ENCODE assay signal across 8 cellular contexts in genomic region chr16:66551788-66552287, GRCh38. TPM values are rescaled to one million over a fixed set of nuclear protein-coding genes. Genes with fewer than 3 reads are reported as not detected.
A peak's percentile ranks its signal among the peaks of the same experiment; 100 is the strongest.
DNase-seq lines count a peak whose midpoint lies in the region; ATAC-seq, FAIRE-seq and TF ChIP-seq lines count a peak whose summit lies in the region.

No MANE protein-coding gene starts in this region.

- H3K27ac Mint-ChIP-seq in CD4-positive, CD25-positive, alpha-beta regulatory T cell: peak overlapping the region; percentile 92 to 98 (median 97)

- no peaks in the 10 kb centered on the region for H3K27me3 ChIP-seq in CD4-positive, CD25-positive, alpha-beta regulatory T cell (ENCODE audit: control insufficient read depth, insufficient read depth, low read length)
- H3K27me3 ChIP-seq in K562 (ENCODE audit: control insufficient read depth in 2 of 2, insufficient read depth in 2 of 2, low read length in 2 of 2) (no peaks in the 10 kb centered on the region), mononuclear cell (ENCODE audit: insufficient read depth, low read length) (no peaks in the 10 kb centered on the region)

- TF ChIP-seq RAD21 in K562 (CRISPR knock-in tag; conservative IDR thresholded peaks at IDR 0.05 in 1 of 2, IDR thresholded peaks at IDR 0.05 in 1 of 2): no peak

- H3K9me1 ChIP-seq in K562 (ENCODE audit: control insufficient read depth, insufficient read depth, low read length): peaks cover 3% of the 10 kb centered on the region

- no peaks in the 10 kb centered on the region for H3K9me3 ChIP-seq in CD4-positive, CD25-positive, alpha-beta regulatory T cell (ENCODE audit: control insufficient read depth in 2 of 2, low read length in 2 of 2)
- H3K9me3 ChIP-seq in K562 (replicated peaks; ENCODE audit: control insufficient read depth, insufficient read depth, low read depth, low read length): no peaks in the 10 kb centered on the region
- H3K9me3 ChIP-seq in mononuclear cell (ENCODE audit: low read depth, low read length): no peaks in the 10 kb centered on the region

- H3K36me3 ChIP-seq in CD4-positive, CD25-positive, alpha-beta regulatory T cell (ENCODE audit: control insufficient read depth, insufficient read depth, low read length): peaks cover 4% of the 10 kb centered on the region
- peaks cover 14% of the 10 kb centered on the region; the same call in 2 of the 3 replicates for H3K36me3 ChIP-seq in K562 (ENCODE audit: control insufficient read depth, insufficient read depth, low read length)

- BruUV-seq in K562 (replicated peaks; lab: Mats Ljungman, UMichigan): TSS peak; percentile 77

- TF ChIP-seq POLR2A in K562 (conservative IDR thresholded peaks at IDR 0.05) (no peak), GM12891 (IDR thresholded peaks at IDR 0.05; ENCODE audit: low read depth, low read length) (no peak)

- H2AFZ ChIP-seq in K562 (ENCODE audit: low read depth, low read length): peak overlapping the region; percentile 96

- H4K20me1 ChIP-seq in K562 (replicated peaks; ENCODE audit: control insufficient read depth, insufficient read depth, low read length): no peaks in the 10 kb centered on the region

- H3K9ac ChIP-seq in K562 (ENCODE audit: insufficient read depth in 1 of 2, low read depth in 2 of 2, low read length in 2 of 2): peak overlapping the region; percentile 86 to 94

- H3K9me3 Mint-ChIP-seq in CD4-positive, CD25-positive, alpha-beta regulatory T cell: no peaks in the 10 kb centered on the region

- H3K36me3 Mint-ChIP-seq in CD4-positive, CD25-positive, alpha-beta regulatory T cell: peaks cover 4% of the 10 kb centered on the region

- ATAC-seq in CD4-positive, CD25-positive, alpha-beta regulatory T cell (ENCODE audit: low read depth in 2 of 2): no peak
- peak; percentile 2 for ATAC-seq in HG03432 (IDR thresholded peaks at IDR 0.05; ENCODE audit: unreplicated experiment)
- ATAC-seq in K562: peak; percentile 3

- WGBS in K562 (ENCODE audit: insufficient coverage, low coverage, missing lambda C conversion rate): 6% methylated on average over 8 of the region's 8 CpGs

- in situ Hi-C loops in K562 (cut with MboI): no loop called here

- FAIRE-seq in K562 (lab: Jason Lieb, UNC) (no peak), GM12891 (lab: Jason Lieb, UNC) (no peak)

- no peak for TF ChIP-seq EP300 in K562 (IDR thresholded peaks at IDR 0.05; ENCODE audit: low read length)

- no peaks in the 10 kb centered on the region for H3K27me3 Mint-ChIP-seq in CD4-positive, CD25-positive, alpha-beta regulatory T cell

- DNase-seq in CD4-positive, CD25-positive, alpha-beta regulatory T cell: no peak
- no peak for DNase-seq in K562 (ENCODE audit: extremely low read depth in 1 of 4, low spot score in 3 of 4)
- no peak for DNase-seq in GM12891 (ENCODE audit: insufficient read length, low spot score)
- DNase-seq in T1000 (lab: John Stamatoyannopoulos, UW): no peak
- no peak for DNase-seq in NCI-H2107 (lab: John Stamatoyannopoulos, UW)
- DNase-seq in NCI-H524 treated with DMSO at 0.1 percent for 48 hours (lab: John Stamatoyannopoulos, UW): no peak

- CTCF ChIA-PET in K562 (lab: Yijun Ruan, JAX; ENCODE audit: low intra/inter-chr PET ratio): interaction anchor here (0.6 to 1.1 kb wide), 2 partner anchors 35 to 748 kb away, joined by 3 read pairs; no protein-coding TSS in a partner anchor

- TF ChIP-seq CTCF in K562 (IDR thresholded peaks at IDR 0.05 in 2 of 3, conservative IDR thresholded peaks at IDR 0.05 in 1 of 3; ENCODE audit: insufficient read depth in 2 of 3, low read depth in 1 of 3, low read length in 3 of 3): no peak

- peaks cover 44 to 91% (median 70%) of the 10 kb centered on the region in 4 donors for H3K4me1 Mint-ChIP-seq in CD4-positive, CD25-positive, alpha-beta regulatory T cell

- POLR2A ChIA-PET in K562 (lab: Yijun Ruan, JAX): interaction anchor here (0.7 to 2.5 kb wide), 3 partner anchors 9 to 191 kb away, joined by 3 to 16 read pairs (median 3); no protein-coding TSS in a partner anchor

- intact Hi-C loops in K562 (cut with micrococcal nuclease): loop anchor here (2.0 kb wide), 1 partner anchor 35 kb away; no protein-coding TSS in a partner anchor

- H3K4me1 ChIP-seq in CD4-positive, CD25-positive, alpha-beta regulatory T cell (ENCODE audit: control insufficient read depth, insufficient read depth, low read length, poor library complexity, severe bottlenecking): peaks cover 79% of the 10 kb centered on the region
- H3K4me1 ChIP-seq in K562 (replicated peaks in 1 of 2; ENCODE audit: control insufficient read depth in 2 of 2, insufficient read depth in 2 of 2, low read length in 2 of 2) (peaks cover 39 to 45% of the 10 kb centered on the region in 2 experiments), mononuclear cell (ENCODE audit: insufficient read depth, low read length) (peaks cover 87% of the 10 kb centered on the region)

- H3K4me2 ChIP-seq in K562 (ENCODE audit: insufficient read depth, low read length): peak overlapping the region; percentile 93

- H3K4me3 ChIP-seq in CD4-positive, CD25-positive, alpha-beta regulatory T cell (ENCODE audit: low read depth, low read length): peak overlapping the region; percentile 97
- peak overlapping the region; percentile 48 for H3K4me3 ChIP-seq in K562
- H3K4me3 ChIP-seq in mononuclear cell (ENCODE audit: low read length): peak overlapping the region; percentile 55

- H3K79me2 ChIP-seq in K562 (ENCODE audit: control insufficient read depth, insufficient read depth, low read length): peaks cover 37% of the 10 kb centered on the region

- peak overlapping the region; percentile 97 to 99 (median 98) for H3K4me3 Mint-ChIP-seq in CD4-positive, CD25-positive, alpha-beta regulatory T cell

- H3K27ac ChIP-seq in CD4-positive, CD25-positive, alpha-beta regulatory T cell (ENCODE audit: insufficient read depth, low read length, poor library complexity, severe bottlenecking): peak overlapping the region; percentile 88
- H3K27ac ChIP-seq in K562 (ENCODE audit: extremely low read depth, low read depth, low read length): peak overlapping the region; percentile 97

RNA-seq across cellular contexts. Expression of gene CKLF, which starts 0.5 kb away (rescaled TPM):
- 48.2 TPM for total RNA-seq in CD4-positive, CD25-positive, alpha-beta regulatory T cell
- 100 to 1,000 TPM; 157 to 242 (median 168) TPM for polyA plus RNA-seq in CD4-positive, CD25-positive, alpha-beta regulatory T cell
- 37.1 and 42.1 TPM in 2 replicates for total RNA-seq in K562 (2011; cell fraction: chromatin; rRNA removed; ENCODE audit: low replicate concordance)
- 64.2 and 67.9 TPM in 2 replicates for total RNA-seq in K562 (2011; cell fraction: nucleolus; rRNA removed)
- 81.1 and 85.6 TPM in 2 replicates for total RNA-seq in K562 (2011; cell fraction: nucleoplasm; rRNA removed)
- total RNA-seq in K562 (2014; rRNA removed) (99.8 and 113 TPM in 2 replicates), K562 (2014; rRNA removed; fragmentation: Illumina TruSeq; extraction: Trizol) (89.8 and 91.5 TPM in 2 replicates), K562 (2015; rRNA removed; fragmentation: Illumina TruSeq; extraction: Trizol) (93.6 and 111 TPM in 2 replicates), K562 (2021) (84.8 and 91.1 TPM in 2 replicates), mononuclear cell (28.4 TPM)
- polyA plus RNA-seq in K562 (2011; rRNA removed) (120 and 126 TPM in 2 replicates), K562 (2014; fragmentation: Illumina TruSeq; extraction: Trizol) (118 and 123 TPM in 2 replicates), K562 (2014; fragmentation: Nextera tagmentation; extraction: Ambion mirVana) (100 to 1,000 TPM; 305 to 322 TPM), K562 (2014; rRNA removed) (147 and 173 TPM in 2 replicates)
- polyA plus RNA-seq in K562 (2011; cell fraction: cytosol; rRNA removed): 170 and 189 TPM in 2 replicates
- polyA plus RNA-seq in K562 (2011; cell fraction: nucleus; rRNA removed): 53.4 and 65.8 TPM in 2 replicates
- 128 and 163 TPM in 2 replicates for polyA plus RNA-seq in K562 (2012)
- 32.1 and 36.2 TPM in 2 replicates for polyA minus RNA-seq in K562 (2011; rRNA and poly(A)+ RNA removed)
- 24.0 and 27.7 TPM in 2 replicates for polyA minus RNA-seq in K562 (2011; cell fraction: cytosol; rRNA and poly(A)+ RNA removed)
- polyA minus RNA-seq in K562 (2011; cell fraction: nucleus; rRNA and poly(A)+ RNA removed): 6.9 and 18.0 TPM in 2 replicates
- polyA plus RNA-seq in GM12891 (2012; ENCODE audit: low read depth, missing spikeins): 90.7 TPM

RNA-seq across cellular contexts. Expression of gene TK2, which starts 1.9 kb away (rescaled TPM):
- 8.2 TPM for total RNA-seq in CD4-positive, CD25-positive, alpha-beta regulatory T cell
- 1 to 10 TPM; 5.1 to 8.8 (median 7.7) TPM for polyA plus RNA-seq in CD4-positive, CD25-positive, alpha-beta regulatory T cell
- 11.4 and 16.7 TPM in 2 replicates for total RNA-seq in K562 (2011; cell fraction: chromatin; rRNA removed; ENCODE audit: low replicate concordance)
- total RNA-seq in K562 (2011; cell fraction: nucleolus; rRNA removed): 9.3 TPM in 2 replicates
- total RNA-seq in K562 (2011; cell fraction: nucleoplasm; rRNA removed): 10.7 and 11.0 TPM in 2 replicates
- total RNA-seq in K562 (2014; rRNA removed): 4.3 and 5.8 TPM in 2 replicates
- 4.8 and 6.2 TPM in 2 replicates for total RNA-seq in K562 (2014; rRNA removed; fragmentation: Illumina TruSeq; extraction: Trizol)
- total RNA-seq in K562 (2015; rRNA removed; fragmentation: Illumina TruSeq; extraction: Trizol): 4.9 and 5.3 TPM in 2 replicates
- total RNA-seq in K562 (2021): 4.7 and 5.7 TPM in 2 replicates
- 10.2 TPM in 2 replicates for polyA plus RNA-seq in K562 (2011; rRNA removed)
- polyA plus RNA-seq in K562 (2011; cell fraction: cytosol; rRNA removed): 5.3 and 6.3 TPM in 2 replicates
- 14.4 and 19.8 TPM in 2 replicates for polyA plus RNA-seq in K562 (2011; cell fraction: nucleus; rRNA removed)
- 6.3 and 13.2 TPM in 2 replicates for polyA plus RNA-seq in K562 (2012)
- 4.3 and 4.8 TPM in 2 replicates for polyA plus RNA-seq in K562 (2014; fragmentation: Illumina TruSeq; extraction: Trizol)
- 1 to 10 TPM; 1.1 to 1.2 TPM for polyA plus RNA-seq in K562 (2014; fragmentation: Nextera tagmentation; extraction: Ambion mirVana)
- polyA plus RNA-seq in K562 (2014; rRNA removed): 4.8 and 6.2 TPM in 2 replicates
- 10.4 and 18.0 TPM in 2 replicates for polyA minus RNA-seq in K562 (2011; rRNA and poly(A)+ RNA removed)
- polyA minus RNA-seq in K562 (2011; cell fraction: cytosol; rRNA and poly(A)+ RNA removed): 3.4 and 6.0 TPM in 2 replicates
- polyA minus RNA-seq in K562 (2011; cell fraction: nucleus; rRNA and poly(A)+ RNA removed): 5.3 and 6.9 TPM in 2 replicates
- total RNA-seq in mononuclear cell: 8.8 TPM
- 4.9 TPM for polyA plus RNA-seq in GM12891 (2012; ENCODE audit: low read depth, missing spikeins)

RNA-seq across cellular contexts. Expression of gene CMTM1, which starts 14.4 kb away (rescaled TPM):
- 3.2 TPM for total RNA-seq in CD4-positive, CD25-positive, alpha-beta regulatory T cell
- polyA plus RNA-seq in CD4-positive, CD25-positive, alpha-beta regulatory T cell: 1 to 10 TPM in 2 of 4 donors, under 1 TPM in 2; 0.26 to 1.7 (median 0.96) TPM
- 1.5 and 1.6 TPM in 2 replicates for total RNA-seq in K562 (2011; cell fraction: chromatin; rRNA removed; ENCODE audit: low replicate concordance)
- 2.0 and 3.3 TPM in 2 replicates for total RNA-seq in K562 (2011; cell fraction: nucleolus; rRNA removed)
- total RNA-seq in K562 (2011; cell fraction: nucleoplasm; rRNA removed): 1.9 and 2.7 TPM in 2 replicates
- 1.1 and 1.9 TPM in 2 replicates for total RNA-seq in K562 (2014; rRNA removed)
- 0.22 and 0.40 TPM in 2 replicates for total RNA-seq in K562 (2014; rRNA removed; fragmentation: Illumina TruSeq; extraction: Trizol)
- total RNA-seq in K562 (2015; rRNA removed; fragmentation: Illumina TruSeq; extraction: Trizol): 2.3 and 2.6 TPM in 2 replicates
- 2.4 and 2.7 TPM in 2 replicates for total RNA-seq in K562 (2021)
- polyA plus RNA-seq in K562 (2011; rRNA removed): 0.92 and 1.2 TPM in 2 replicates
- polyA plus RNA-seq in K562 (2011; cell fraction: cytosol; rRNA removed): 0.86 and 2.9 TPM in 2 replicates
- polyA plus RNA-seq in K562 (2011; cell fraction: nucleus; rRNA removed): 1.2 and 3.4 TPM in 2 replicates
- 3.1 and 3.8 TPM in 2 replicates for polyA plus RNA-seq in K562 (2012)
- 0.25 and 0.93 TPM in 2 replicates for polyA plus RNA-seq in K562 (2014; fragmentation: Illumina TruSeq; extraction: Trizol)
- polyA plus RNA-seq in K562 (2014; fragmentation: Nextera tagmentation; extraction: Ambion mirVana): not detected
- 0.30 and 0.51 TPM in 2 replicates for polyA plus RNA-seq in K562 (2014; rRNA removed)
- polyA minus RNA-seq in K562 (2011; rRNA and poly(A)+ RNA removed): 0.30 and 0.77 TPM in 2 replicates
- polyA minus RNA-seq in K562 (2011; cell fraction: cytosol; rRNA and poly(A)+ RNA removed): 2.7 TPM in 1 of 2 replicates, not detected in the other
- 1.00 and 2.4 TPM in 2 replicates for polyA minus RNA-seq in K562 (2011; cell fraction: nucleus; rRNA and poly(A)+ RNA removed)
- total RNA-seq in mononuclear cell: 0.21 TPM
- 0.42 TPM for polyA plus RNA-seq in GM12891 (2012; ENCODE audit: low read depth, missing spikeins)

RNA-seq across cellular contexts. Expression of gene CMTM2, which starts 27.4 kb away (rescaled TPM):
- total RNA-seq in CD4-positive, CD25-positive, alpha-beta regulatory T cell: 0.49 TPM
- not detected for polyA plus RNA-seq in CD4-positive, CD25-positive, alpha-beta regulatory T cell
- not detected in 2 replicates for total RNA-seq in K562 (2011; cell fraction: chromatin; rRNA removed; ENCODE audit: low replicate concordance)
- 0.39 TPM in 1 of 2 replicates, not detected in the other for total RNA-seq in K562 (2011; cell fraction: nucleolus; rRNA removed)
- not detected in 2 replicates for total RNA-seq in K562 (2011; cell fraction: nucleoplasm; rRNA removed)
- not detected in 2 replicates for total RNA-seq in K562 (2014; rRNA removed)
- not detected in 2 replicates for total RNA-seq in K562 (2014; rRNA removed; fragmentation: Illumina TruSeq; extraction: Trizol)
- total RNA-seq in K562 (2015; rRNA removed; fragmentation: Illumina TruSeq; extraction: Trizol): not detected in 2 replicates
- total RNA-seq in K562 (2021): not detected in 2 replicates
- not detected in 2 replicates for polyA plus RNA-seq in K562 (2011; rRNA removed)
- 0.31 TPM in 1 of 2 replicates, not detected in the other for polyA plus RNA-seq in K562 (2011; cell fraction: cytosol; rRNA removed)
- 0.11 TPM in 1 of 2 replicates, not detected in the other for polyA plus RNA-seq in K562 (2011; cell fraction: nucleus; rRNA removed)
- polyA plus RNA-seq in K562 (2012): 0.17 TPM in 1 of 2 replicates, not detected in the other
- not detected in 2 replicates for polyA plus RNA-seq in K562 (2014; fragmentation: Illumina TruSeq; extraction: Trizol)
- polyA plus RNA-seq in K562 (2014; fragmentation: Nextera tagmentation; extraction: Ambion mirVana): not detected
- polyA plus RNA-seq in K562 (2014; rRNA removed): not detected in 2 replicates
- not detected in 2 replicates for polyA minus RNA-seq in K562 (2011; rRNA and poly(A)+ RNA removed)
- not detected in 2 replicates for polyA minus RNA-seq in K562 (2011; cell fraction: cytosol; rRNA and poly(A)+ RNA removed)
- not detected in 2 replicates for polyA minus RNA-seq in K562 (2011; cell fraction: nucleus; rRNA and poly(A)+ RNA removed)
- total RNA-seq in mononuclear cell: 0.52 TPM
- not detected for polyA plus RNA-seq in GM12891 (2012; ENCODE audit: low read depth, missing spikeins)

RNA-seq across cellular contexts. Expression of gene CMTM3, which starts 52.7 kb away (rescaled TPM):
- total RNA-seq in CD4-positive, CD25-positive, alpha-beta regulatory T cell: 83.1 TPM
- 100 to 1,000 TPM in 3 of 4 donors, 10 to 100 TPM in 1; 98.6 to 127 (median 124) TPM for polyA plus RNA-seq in CD4-positive, CD25-positive, alpha-beta regulatory T cell
- 14.6 and 32.5 TPM in 2 replicates for total RNA-seq in K562 (2011; cell fraction: chromatin; rRNA removed; ENCODE audit: low replicate concordance)
- total RNA-seq in K562 (2011; cell fraction: nucleolus; rRNA removed): 29.5 and 37.2 TPM in 2 replicates
- total RNA-seq in K562 (2011; cell fraction: nucleoplasm; rRNA removed): 28.2 and 47.6 TPM in 2 replicates
- 12.9 and 18.3 TPM in 2 replicates for total RNA-seq in K562 (2014; rRNA removed)
- 13.1 and 13.4 TPM in 2 replicates for total RNA-seq in K562 (2014; rRNA removed; fragmentation: Illumina TruSeq; extraction: Trizol)
- total RNA-seq in K562 (2015; rRNA removed; fragmentation: Illumina TruSeq; extraction: Trizol): 15.8 and 17.5 TPM in 2 replicates
- total RNA-seq in K562 (2021): 33.4 and 34.5 TPM in 2 replicates
- 24.5 and 24.7 TPM in 2 replicates for polyA plus RNA-seq in K562 (2011; rRNA removed)
- polyA plus RNA-seq in K562 (2011; cell fraction: cytosol; rRNA removed): 26.9 and 52.8 TPM in 2 replicates
- polyA plus RNA-seq in K562 (2011; cell fraction: nucleus; rRNA removed): 16.3 and 19.8 TPM in 2 replicates
- 27.1 and 39.9 TPM in 2 replicates for polyA plus RNA-seq in K562 (2012)
- polyA plus RNA-seq in K562 (2014; fragmentation: Illumina TruSeq; extraction: Trizol): 29.1 and 29.8 TPM in 2 replicates
- 1 to 10 TPM; 4.6 to 8.3 TPM for polyA plus RNA-seq in K562 (2014; fragmentation: Nextera tagmentation; extraction: Ambion mirVana)
- 28.2 and 29.9 TPM in 2 replicates for polyA plus RNA-seq in K562 (2014; rRNA removed)
- polyA minus RNA-seq in K562 (2011; rRNA and poly(A)+ RNA removed): 8.2 and 14.0 TPM in 2 replicates
- 10.8 and 12.8 TPM in 2 replicates for polyA minus RNA-seq in K562 (2011; cell fraction: cytosol; rRNA and poly(A)+ RNA removed)
- polyA minus RNA-seq in K562 (2011; cell fraction: nucleus; rRNA and poly(A)+ RNA removed): 6.7 and 7.3 TPM in 2 replicates
- total RNA-seq in mononuclear cell: 47.1 TPM
- 18.9 TPM for polyA plus RNA-seq in GM12891 (2012; ENCODE audit: low read depth, missing spikeins)

Comparison
In these comparisons a context has a peak if more than half of its experiments do, and no peak if none do; other contexts are left out.
1. ATAC-seq: peak in HG03432 (single experiment) and K562 (single experiment); none in CD4-positive, CD25-positive, alpha-beta regulatory T cell (0 of 2).
2. Peak in every context shown above with its lines, with median percentiles within 50 percentile points of each other: H3K4me3 ChIP-seq.